ENCODE assay signal across 11 cellular contexts in the genomic region with DNA sequence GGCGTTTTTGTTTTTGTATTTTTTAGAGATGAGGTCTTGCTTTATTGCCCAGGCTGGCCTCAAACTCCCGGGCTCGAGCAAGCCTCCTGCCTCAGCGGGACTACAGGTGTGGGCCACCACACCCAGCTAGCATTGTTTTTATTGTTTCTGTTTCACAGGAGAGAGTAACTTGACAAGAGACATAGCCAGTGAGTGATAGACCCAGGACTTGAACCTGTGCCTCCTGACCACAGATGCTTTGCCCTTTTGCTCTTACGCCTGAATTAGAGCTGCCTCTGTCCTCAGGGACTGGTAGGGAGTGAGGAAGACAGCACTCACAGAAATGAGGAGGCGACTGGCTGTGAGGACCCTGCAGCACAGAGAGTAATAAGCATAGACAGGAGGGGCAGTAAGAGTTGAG. TPM values are rescaled to one million over a fixed set of nuclear protein-coding genes. Genes with fewer than 3 reads are reported as not detected.
DNase-seq lines count a peak whose midpoint lies in the region; ATAC-seq and TF ChIP-seq lines count a peak whose summit lies in the region.
"Had no signal": no experiment of that assay in that cellular context is flagged by ENCODE, and none has a peak within 500 bp of the region (broad histone marks: within the 10 kb centered on the region; RNA-seq: fewer than 3 reads in every experiment).

No MANE protein-coding gene starts in this region.

- H3K9me3 ChIP-seq in muscle layer of duodenum (ENCODE audit: control insufficient read depth in 1 of 2, low read length in 2 of 2) = no peaks in the 10 kb centered on the region
- H3K9me3 ChIP-seq in neuronal stem cell (replicated peaks in 1 of 2; ENCODE audit: control insufficient read depth in 2 of 2, insufficient read depth in 1 of 2, low read depth in 1 of 2, low read length in 2 of 2) = no peaks in the 10 kb centered on the region
- no peaks in the 10 kb centered on the region for H3K9me3 ChIP-seq in gastrocnemius medialis

- in situ Hi-C loops in gastrocnemius medialis (cut with MboI; ENCODE audit: low sequenced_read_pairs in 4 of 4) = no loop called here

- no peak overlapping the region for H2BK5ac ChIP-seq in neuronal stem cell (ENCODE audit: low read length)

- no peak overlapping the region for H3K14ac ChIP-seq in neuronal stem cell (ENCODE audit: low read length)

- no peak overlapping the region for H2AK5ac ChIP-seq in neuronal stem cell (ENCODE audit: low read depth, low read length)

- H3K79me1 ChIP-seq in neuronal stem cell (ENCODE audit: low read depth, low read length) = no peaks in the 10 kb centered on the region

- no peak overlapping the region for H4K91ac ChIP-seq in neuronal stem cell (ENCODE audit: low read depth, low read length, poor library complexity)

- no peak overlapping the region for H3K18ac ChIP-seq in neuronal stem cell (ENCODE audit: low read length)

- H3K36me3 Mint-ChIP-seq in activated naive CD4-positive, alpha-beta T cell treated with anti-CD3 and anti-CD28 coated beads, Interleukin-2, amount 50 U/mL, for 24 hours = peaks cover 2% of the 10 kb centered on the region

- H2AFZ ChIP-seq in neuronal stem cell (ENCODE audit: low read length) = no peak overlapping the region

- H4K8ac ChIP-seq in neuronal stem cell (ENCODE audit: low read depth, low read length) = no peak overlapping the region

- H3K27ac ChIP-seq in muscle layer of duodenum (ENCODE audit: low read length) (peak overlapping the region; percentile 32), neuronal stem cell (replicated peaks; ENCODE audit: low read length) (no peak overlapping the region), gastrocnemius medialis (no peak overlapping the region)

- intact Hi-C loops in gastrocnemius medialis (cut with DNase I; ENCODE audit: low total_unique reads) = loop anchor here (5.0 kb wide), 1 partner anchor 40 kb away; no protein-coding TSS in a partner anchor

- H3K9me3 Mint-ChIP-seq in activated naive CD4-positive, alpha-beta T cell treated with anti-CD3 and anti-CD28 coated beads, Interleukin-2, amount 50 U/mL, for 24 hours = no peaks in the 10 kb centered on the region

- H3K4me1 ChIP-seq in muscle layer of duodenum (ENCODE audit: control insufficient read depth in 1 of 2, insufficient read depth in 2 of 2, low read length in 2 of 2) (no peaks in the 10 kb centered on the region), neuronal stem cell (ENCODE audit: control insufficient read depth in 2 of 2, insufficient read depth in 1 of 2, low read depth in 1 of 2, low read length in 2 of 2) (no peaks in the 10 kb centered on the region), gastrocnemius medialis (peaks cover 0 to 5% of the 10 kb centered on the region in 2 donors)

- no peaks in the 10 kb centered on the region for H3K27me3 Mint-ChIP-seq in activated naive CD4-positive, alpha-beta T cell treated with anti-CD3 and anti-CD28 coated beads, Interleukin-2, amount 50 U/mL, for 24 hours

- H3K9ac ChIP-seq in neuronal stem cell (ENCODE audit: low read depth, low read length, poor library complexity) = no peak overlapping the region

- no CpG with 5 or more reads among the region's 6 CpGs for WGBS in neuronal stem cell (ENCODE audit: extremely low coverage in 2 of 2, insufficient read length in 2 of 2, insufficient replicate concordance in 1 of 2), 2 donors

- H3K4me3 ChIP-seq in muscle layer of duodenum (ENCODE audit: low read depth in 1 of 2, low read length in 2 of 2) (peak overlapping the region in 1 of 2 donors; percentile 27), neuronal stem cell (ENCODE audit: low read length in 2 of 2) (no peak overlapping the region), gastrocnemius medialis (no peak overlapping the region)

- no peaks in the 10 kb centered on the region for H3K27me3 ChIP-seq in muscle layer of duodenum (ENCODE audit: low read depth, low read length)
- no peaks in the 10 kb centered on the region for H3K27me3 ChIP-seq in neuronal stem cell (ENCODE audit: control insufficient read depth in 3 of 3, insufficient read depth in 3 of 3, low read depth in 1 of 3, low read length in 3 of 3)
- no peaks in the 10 kb centered on the region for H3K27me3 ChIP-seq in gastrocnemius medialis

- H3K4me1 Mint-ChIP-seq in activated naive CD4-positive, alpha-beta T cell treated with anti-CD3 and anti-CD28 coated beads, Interleukin-2, amount 50 U/mL, for 24 hours = peaks cover 80% of the 10 kb centered on the region

- H3K23ac ChIP-seq in neuronal stem cell (ENCODE audit: low read depth, low read length, poor library complexity) = no peak overlapping the region

- ATAC-seq in gastrocnemius medialis (no peak), HG03025 (IDR thresholded peaks at IDR 0.05; ENCODE audit: low FRiP score, unreplicated experiment) (no peak)
- ATAC-seq: HepG2 had no signal

- H2BK120ac ChIP-seq in neuronal stem cell (ENCODE audit: low read depth, low read length) = no peak overlapping the region

- H3K27ac Mint-ChIP-seq in activated naive CD4-positive, alpha-beta T cell treated with anti-CD3 and anti-CD28 coated beads, Interleukin-2, amount 50 U/mL, for 24 hours = peak overlapping the region; percentile 99

- H3K4me3 Mint-ChIP-seq in activated naive CD4-positive, alpha-beta T cell treated with anti-CD3 and anti-CD28 coated beads, Interleukin-2, amount 50 U/mL, for 24 hours = peak overlapping the region; percentile 90

- H2BK15ac ChIP-seq in neuronal stem cell (ENCODE audit: low read length) = no peak overlapping the region

- TF ChIP-seq CTCF in gastrocnemius medialis (IDR thresholded peaks at IDR 0.05 in 4 of 5, conservative IDR thresholded peaks at IDR 0.05 in 1 of 5) = no peak

- no peak overlapping the region for H3K4me2 ChIP-seq in neuronal stem cell (ENCODE audit: insufficient read depth, low read length, poor library complexity, severe bottlenecking)

- H3K36me3 ChIP-seq in muscle layer of duodenum (ENCODE audit: control insufficient read depth in 1 of 2, insufficient read depth in 2 of 2, low read length in 2 of 2) (no peaks in the 10 kb centered on the region), neuronal stem cell (replicated peaks in 1 of 2; ENCODE audit: control insufficient read depth in 2 of 2, insufficient read depth in 2 of 2, low read length in 2 of 2) (no peaks in the 10 kb centered on the region), gastrocnemius medialis (no peaks in the 10 kb centered on the region)

- TF ChIP-seq POLR2A in gastrocnemius medialis (IDR thresholded peaks at IDR 0.05) = no peak

- DNase-seq in stimulated activated CD4-positive, alpha-beta T cell treated with anti-CD3 and anti-CD28 coated beads, Interleukin-4, amount 100 ng/mL, for 1 hour = peak; percentile 29
- DNase-seq in stimulated activated CD4-positive, alpha-beta T cell treated with anti-CD3 and anti-CD28 coated beads, Interleukin-4, amount 100 ng/mL, for 24 hours = no peak
- DNase-seq in neuronal stem cell (ENCODE audit: low spot score) (no peak), GM03348 (ENCODE audit: low spot score) (no peak), gastrocnemius medialis (no peak)
- DNase-seq: NCI-H2171, retina had no signal

- no peak overlapping the region for H2BK12ac ChIP-seq in neuronal stem cell (ENCODE audit: low read length)

- H3K4ac ChIP-seq in neuronal stem cell (ENCODE audit: low read length) = no peak overlapping the region

RNA-seq across cellular contexts. Expression of a gene that starts 2.3 kb away (rescaled TPM):
- polyA plus RNA-seq in neuronal stem cell (2013, experiment 1 of 2) = 130 TPM
- 124 TPM for polyA plus RNA-seq in neuronal stem cell (2013, experiment 2 of 2)
- total RNA-seq in gastrocnemius medialis = 10 to 100 TPM in 1 of 4 donors, 1 to 10 TPM in 3; 5.8 to 14.3 (median 9.5) TPM
